Comparison of ENCODE assay signal across 9 cellular contexts in the genomic region with DNA sequence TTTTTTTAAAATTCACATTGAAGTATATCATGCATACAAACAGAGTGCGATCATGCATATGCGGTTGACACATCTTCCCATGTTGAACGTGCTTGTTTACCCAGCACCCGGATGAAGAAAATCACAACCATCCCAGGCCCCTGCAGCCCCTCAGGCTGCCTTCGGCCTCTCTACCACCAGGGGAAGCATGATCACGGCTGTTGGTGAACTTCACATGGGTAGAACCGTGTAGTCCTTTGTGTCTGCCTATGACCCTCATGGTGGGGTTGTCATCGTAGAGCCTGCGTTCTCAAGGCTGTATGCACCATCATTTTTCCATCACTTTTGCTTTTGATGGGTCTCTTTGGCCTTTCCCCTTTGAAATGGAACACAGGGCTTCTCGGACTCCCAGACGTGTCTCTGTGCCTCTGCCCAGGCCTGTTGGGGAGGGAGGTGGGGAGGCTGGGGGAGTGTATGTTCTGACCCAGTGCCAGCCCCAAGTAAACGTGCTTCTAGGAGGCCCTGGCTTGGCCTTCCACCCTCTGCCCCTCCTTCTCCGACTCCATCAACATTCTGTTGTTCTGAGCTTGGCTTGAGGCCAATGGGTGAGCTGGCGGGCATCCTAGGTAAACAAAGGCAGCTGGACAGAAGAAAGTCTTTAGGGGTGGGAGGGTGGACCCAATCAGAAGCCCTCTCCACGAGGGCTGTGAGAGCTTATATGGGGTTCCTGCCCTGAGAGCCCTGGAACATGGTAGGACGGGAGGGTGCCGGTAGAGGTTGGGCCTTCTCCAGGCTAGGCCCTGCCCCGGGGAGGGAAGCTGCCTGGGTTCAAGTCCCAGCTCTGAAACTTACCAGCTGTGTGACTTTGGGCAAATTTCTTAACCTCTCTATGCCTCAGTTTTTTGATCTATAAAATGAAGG. TPM values are rescaled to one million over a fixed set of nuclear protein-coding genes. Genes with fewer than 3 reads are reported as not detected.
DNase-seq lines count a peak whose midpoint lies in the region; ATAC-seq and TF ChIP-seq lines count a peak whose summit lies in the region.
"Had no signal": no experiment of that assay in that cellular context is flagged by ENCODE, and none has a peak within 500 bp of the region (broad histone marks: within the 10 kb centered on the region; RNA-seq: fewer than 3 reads in every experiment).

No MANE protein-coding gene starts in this region.

- H3K27ac ChIP-seq in left ventricle myocardium inferior (replicated peaks) = peak overlapping the region; percentile 90
- H3K27ac ChIP-seq in temporal lobe (ENCODE audit: low read depth, low read length) = peak overlapping the region; percentile 14

- DNase-seq in NCI-H1092 treated with DMSO at 0.1 percent for 48 hours (lab: John Stamatoyannopoulos, UW) (peak; percentile 99), left ventricle myocardium inferior (peak; percentile 73), ACHN (no peak), glutamatergic neuron (no peak)
- DNase-seq: activated CD8-positive, alpha-beta T cell treated with anti-CD3 and anti-CD28 coated beads for 36 hours had no signal

- intact Hi-C loops in left ventricle myocardium inferior (cut with micrococcal nuclease) = no loop called here

- in situ Hi-C loops in ACHN (cut with HindIII; ENCODE audit: low pct_ligation_motif_present, low pct_unique_long_range_greater_than_20kb, low sequenced_read_pairs) = no loop called here

- no peaks in the 10 kb centered on the region for H3K9me3 ChIP-seq in left ventricle myocardium inferior (replicated peaks)

- peaks cover 52% of the 10 kb centered on the region for H3K4me1 ChIP-seq in left ventricle myocardium inferior

- H3K27ac Mint-ChIP-seq in glutamatergic neuron (ENCODE audit: unreplicated experiment) = no peak overlapping the region
- H3K27ac Mint-ChIP-seq: activated CD8-positive, alpha-beta T cell treated with anti-CD3 and anti-CD28 coated beads for 36 hours had no signal

- peaks cover 3% of the 10 kb centered on the region for H3K4me1 Mint-ChIP-seq in glutamatergic neuron (ENCODE audit: low read depth, unreplicated experiment)

- no peaks in the 10 kb centered on the region for H3K9me3 Mint-ChIP-seq in glutamatergic neuron (ENCODE audit: unreplicated experiment)
- H3K9me3 Mint-ChIP-seq: activated CD8-positive, alpha-beta T cell treated with anti-CD3 and anti-CD28 coated beads for 36 hours had no signal

- H3K36me3 Mint-ChIP-seq in glutamatergic neuron (ENCODE audit: unreplicated experiment) = no peaks in the 10 kb centered on the region

- H3K4me3 Mint-ChIP-seq in glutamatergic neuron (ENCODE audit: unreplicated experiment) = no peak overlapping the region
- H3K4me3 Mint-ChIP-seq: activated CD8-positive, alpha-beta T cell treated with anti-CD3 and anti-CD28 coated beads for 36 hours had no signal

- TF ChIP-seq CTCF in left ventricle myocardium inferior (IDR thresholded peaks at IDR 0.05; ENCODE audit: borderline replicate concordance) (peak; percentile 35), glutamatergic neuron (IDR thresholded peaks at IDR 0.05; ENCODE audit: partially characterized antibody, unreplicated experiment) (no peak)

- H3K27me3 ChIP-seq in left ventricle myocardium inferior (ENCODE audit: low read depth) = no peaks in the 10 kb centered on the region

- peaks cover 18% of the 10 kb centered on the region for H3K36me3 ChIP-seq in left ventricle myocardium inferior

- peak; percentile 19 for ATAC-seq in SK-N-SH treated with all-trans-retinoic acid at 6 μM for 48 hours
- no peak for ATAC-seq in HG02981 (IDR thresholded peaks at IDR 0.05; ENCODE audit: unreplicated experiment)
- ATAC-seq in GM21390 (IDR thresholded peaks at IDR 0.05; ENCODE audit: unreplicated experiment) = no peak
- ATAC-seq: activated CD8-positive, alpha-beta T cell treated with anti-CD3 and anti-CD28 coated beads for 36 hours had no signal

- H3K4me3 ChIP-seq in left ventricle myocardium inferior = no peak overlapping the region

- H3K27me3 Mint-ChIP-seq in glutamatergic neuron (ENCODE audit: unreplicated experiment) = peaks cover 1% of the 10 kb centered on the region
- H3K27me3 Mint-ChIP-seq: activated CD8-positive, alpha-beta T cell treated with anti-CD3 and anti-CD28 coated beads for 36 hours had no signal

TF ChIP-seq in SK-N-SH treated with all-trans-retinoic acid at 6 μM for 48 hours, 23 proteins besides CTCF, POLR2A, EP300 and RAD21:
- TF ChIP-seq, protein P1, sequence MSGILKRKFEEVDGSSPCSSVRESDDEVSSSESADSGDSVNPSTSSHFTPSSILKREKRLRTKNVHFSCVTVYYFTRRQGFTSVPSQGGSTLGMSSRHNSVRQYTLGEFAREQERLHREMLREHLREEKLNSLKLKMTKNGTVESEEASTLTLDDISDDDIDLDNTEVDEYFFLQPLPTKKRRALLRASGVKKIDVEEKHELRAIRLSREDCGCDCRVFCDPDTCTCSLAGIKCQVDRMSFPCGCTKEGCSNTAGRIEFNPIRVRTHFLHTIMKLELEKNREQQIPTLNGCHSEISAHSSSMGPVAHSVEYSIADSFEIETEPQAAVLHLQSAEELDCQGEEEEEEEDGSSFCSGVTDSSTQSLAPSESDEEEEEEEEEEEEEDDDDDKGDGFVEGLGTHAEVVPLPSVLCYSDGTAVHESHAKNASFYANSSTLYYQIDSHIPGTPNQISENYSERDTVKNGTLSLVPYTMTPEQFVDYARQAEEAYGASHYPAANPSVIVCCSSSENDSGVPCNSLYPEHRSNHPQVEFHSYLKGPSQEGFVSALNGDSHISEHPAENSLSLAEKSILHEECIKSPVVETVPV (CRISPR knock-in tag; IDR thresholded peaks at IDR 0.05) = no peak
- TF ChIP-seq PPARA (CRISPR knock-in tag; IDR thresholded peaks at IDR 0.05; ENCODE audit: borderline replicate concordance) (no peak), RARB (CRISPR knock-in tag; IDR thresholded peaks at IDR 0.05) (0 out of 2 replicates have a peak, but pooled peaks have one; percentile 31), ZFP3 (CRISPR knock-in tag; IDR thresholded peaks at IDR 0.05) (0 out of 2 replicates have a peak, but pooled peaks have one; percentile 84), SNAI2 (CRISPR knock-in tag; IDR thresholded peaks at IDR 0.05) (peak; percentile 64), ISL1 (CRISPR knock-in tag; IDR thresholded peaks at IDR 0.05) (peak; percentile 48; the same call in 1 of the 2 replicates), CSDC2 (CRISPR knock-in tag; IDR thresholded peaks at IDR 0.05) (peak; percentile 28; the same call in 1 of the 2 replicates), ZNF70 (CRISPR knock-in tag; IDR thresholded peaks at IDR 0.05) (0 out of 2 replicates have a peak, but pooled peaks have one; percentile 5)

RNA-seq across cellular contexts. Expression of a gene that starts 39.7 kb away (rescaled TPM):
- 846 TPM for total RNA-seq in left ventricle myocardium inferior
- 5.7 TPM for total RNA-seq in temporal lobe
- not detected for total RNA-seq in glutamatergic neuron (ENCODE audit: unreplicated experiment)
- total RNA-seq: activated CD8-positive, alpha-beta T cell treated with anti-CD3 and anti-CD28 coated beads for 36 hours had no signal

Comparison
In these comparisons a context has a peak if more than half of its experiments do, and no peak if none do; other contexts are left out.
1. DNase-seq: peak in NCI-H1092 treated with DMSO at 0.1 percent for 48 hours (single experiment) and left ventricle myocardium inferior (single experiment); none in ACHN (single experiment) and glutamatergic neuron (single experiment).
2. RNA of a gene that starts 39.7 kb away (total RNA-seq): 846 TPM in left ventricle myocardium inferior (single experiment); 5.7 TPM in temporal lobe (single experiment) and not detected in glutamatergic neuron (single experiment); every median in the first group is over 100 times any median in the second.